Comparison of ENCODE assay signal across 8 cellular contexts in genomic region chr1:27233677-27234053, GRCh38. TPM values are rescaled to one million over a fixed set of nuclear protein-coding genes. Genes with fewer than 3 reads are reported as not detected.
A peak's percentile ranks its signal among the peaks of the same experiment; 100 is the strongest.
DNase-seq lines count a peak whose midpoint lies in the region; ATAC-seq and TF ChIP-seq lines count a peak whose summit lies in the region.

No MANE protein-coding gene starts in this region.

- H3K36me3 ChIP-seq in HEK293 (ENCODE audit: control insufficient read depth in 2 of 2, insufficient read depth in 1 of 2, low read length in 2 of 2) (no peaks in the 10 kb centered on the region), hepatocyte (replicated peaks; ENCODE audit: insufficient read depth, low read depth) (no peaks in the 10 kb centered on the region)

- H3K4me3 ChIP-seq in AG04449 (ENCODE audit: low read depth, low read length) (peak overlapping the region; percentile 52), HEK293 (ENCODE audit: low read depth, low read length) (peak overlapping the region; percentile 47), hepatocyte (no peak overlapping the region)

- H3K79me2 ChIP-seq in hepatocyte, result peaks cover 36% of the 10 kb centered on the region

- no peak for TF ChIP-seq CTCF in AG04449 (IDR thresholded peaks at IDR 0.05; ENCODE audit: insufficient read depth, low read length, missing control alignments)
- TF ChIP-seq CTCF in HEK293 (tag by site-specific recombination; IDR thresholded peaks at IDR 0.05), result no peak
- TF ChIP-seq CTCF in hepatocyte (IDR thresholded peaks at IDR 0.05; ENCODE audit: poor library complexity), result no peak

- H2AFZ ChIP-seq in hepatocyte, result peak overlapping the region; percentile 87

- H4K20me1 ChIP-seq in hepatocyte (ENCODE audit: insufficient read depth, poor library complexity, severe bottlenecking), result peaks cover 3% of the 10 kb centered on the region

- no peak for DNase-seq in AG04449 (ENCODE audit: low read depth, low spot score)
- DNase-seq in activated CD8-positive, alpha-beta memory T cell treated with anti-CD3 and anti-CD28 coated beads, Interleukin-2, amount 50 U/mL, for 4 hours, result peak; percentile 23
- no peak for DNase-seq in hepatocyte (ENCODE audit: low spot score)
- peak; percentile 0 to 1 for DNase-seq in stimulated activated CD8-positive, alpha-beta memory T cell treated with anti-CD3 and anti-CD28 coated beads, Interleukin-4, amount 100 ng/mL, for 1 hour (ENCODE audit: low read depth in 2 of 2, low spot score in 1 of 2)
- DNase-seq in NCI-H2029 treated with DMSO at 0.1 percent for 48 hours (lab: John Stamatoyannopoulos, UW), result no peak

- WGBS in hepatocyte (ENCODE audit: low lambda C conversion rate, missing lambda C conversion rate), result 83% methylated on average over 9 of the region's 9 CpGs

- H3K27me3 ChIP-seq in hepatocyte, result no peaks in the 10 kb centered on the region

- ATAC-seq in GM21723 (IDR thresholded peaks at IDR 0.05; ENCODE audit: unreplicated experiment) (no peak), GM18868 (IDR thresholded peaks at IDR 0.05; ENCODE audit: unreplicated experiment) (no peak)

- H3K4me2 ChIP-seq in hepatocyte, result peak overlapping the region; percentile 73

- H3K27ac ChIP-seq in HEK293 (ENCODE audit: extremely low read depth, low read depth, low read length), result no peak overlapping the region
- no peak overlapping the region for H3K27ac ChIP-seq in hepatocyte

- POLR2A ChIA-PET in AG04449 (lab: Yijun Ruan, JAX), result interaction anchor here (0.9 to 1.7 kb wide), 3 partner anchors 15 to 122 kb away, joined by 3 to 5 read pairs (median 5); partner anchors contain the start of gene SLC9A1
- POLR2A ChIA-PET in HEK293 (lab: Yijun Ruan, JAX), result interaction anchor here (0.6 to 1.5 kb wide), 8 partner anchors 9 to 963 kb away, joined by 3 to 7 read pairs (median 3); partner anchors contain the start of genes MAP3K6 and SLC9A1

- H3K9me3 ChIP-seq in HEK293 (ENCODE audit: control insufficient read depth, insufficient read depth, low read depth, low read length), result no peaks in the 10 kb centered on the region
- no peaks in the 10 kb centered on the region for H3K9me3 ChIP-seq in hepatocyte (ENCODE audit: low read depth)

- H3K4me1 ChIP-seq in HEK293 (ENCODE audit: control insufficient read depth, insufficient read depth, low read length) (no peaks in the 10 kb centered on the region), hepatocyte (ENCODE audit: insufficient read depth) (peaks cover 12% of the 10 kb centered on the region)

- no peaks in the 10 kb centered on the region for H3K9me2 ChIP-seq in hepatocyte (replicated peaks; ENCODE audit: insufficient read depth)

- CTCF ChIA-PET in AG04449 (lab: Yijun Ruan, JAX), result no interaction called here
- CTCF ChIA-PET in HEK293 (lab: Yijun Ruan, JAX), result interaction anchor here (0.6 kb wide), 2 partner anchors 76 to 1275 kb away, joined by 3 read pairs; no protein-coding TSS in a partner anchor

TF ChIP-seq in HEK293, 187 proteins besides CTCF, POLR2A, EP300 and RAD21:
- TF ChIP-seq MEIS1 (CRISPR knock-in tag; IDR thresholded peaks at IDR 0.05; ENCODE audit: borderline replicate concordance) (no peak), ZNF184 (tag by site-specific recombination; IDR thresholded peaks at IDR 0.05) (no peak), ZNF791 (tag by site-specific recombination; IDR thresholded peaks at IDR 0.05) (no peak), GLIS2 (tag by site-specific recombination; IDR thresholded peaks at IDR 0.05) (no peak), ZSCAN18 (tag by site-specific recombination; IDR thresholded peaks at IDR 0.05) (no peak), ZNF580 (tag by site-specific recombination; IDR thresholded peaks at IDR 0.05) (no peak), ZIC2 (tag by site-specific recombination; IDR thresholded peaks at IDR 0.05) (no peak), EGR2 (tag by site-specific recombination; IDR thresholded peaks at IDR 0.05; ENCODE audit: low read depth) (no peak), KLF1 (tag by site-specific recombination; IDR thresholded peaks at IDR 0.05) (no peak), ZNF514 (tag by site-specific recombination; IDR thresholded peaks at IDR 0.05) (no peak), ZNF558 (tag by site-specific recombination; IDR thresholded peaks at IDR 0.05) (no peak), ZNF624 (tag by site-specific recombination; IDR thresholded peaks at IDR 0.05) (no peak), ZNF600 (tag by site-specific recombination; IDR thresholded peaks at IDR 0.05) (no peak), KLF16 (tag by site-specific recombination; IDR thresholded peaks at IDR 0.05) (no peak), ZNF626 (tag by site-specific recombination; IDR thresholded peaks at IDR 0.05) (no peak), ZNF274 (IDR thresholded peaks at IDR 0.05; ENCODE audit: low read length) (no peak), ZNF274 (tag by site-specific recombination; IDR thresholded peaks at IDR 0.05; ENCODE audit: borderline replicate concordance) (no peak), ZNF416 (tag by site-specific recombination; IDR thresholded peaks at IDR 0.05) (no peak), ZNF211 (tag by site-specific recombination; IDR thresholded peaks at IDR 0.05; ENCODE audit: low read depth) (no peak)

RNA-seq across cellular contexts. Expression of gene WDTC1, which starts 0.8 kb away (rescaled TPM):
- total RNA-seq in hepatocyte, result 15.3 and 22.8 TPM in 2 replicates
- 7.3 and 11.0 TPM in 2 replicates for polyA plus RNA-seq in hepatocyte

Comparison
In these comparisons a context has a peak if more than half of its experiments do, and no peak if none do; other contexts are left out.
1. DNase-seq: peak in activated CD8-positive, alpha-beta memory T cell treated with anti-CD3 and anti-CD28 coated beads, Interleukin-2, amount 50 U/mL, for 4 hours (single experiment) and stimulated activated CD8-positive, alpha-beta memory T cell treated with anti-CD3 and anti-CD28 coated beads, Interleukin-4, amount 100 ng/mL, for 1 hour (2 of 2); none in AG04449 (single experiment), hepatocyte (single experiment) and NCI-H2029 treated with DMSO at 0.1 percent for 48 hours (single experiment).